ENCODE assay signal across 8 cellular contexts in the genomic region with DNA sequence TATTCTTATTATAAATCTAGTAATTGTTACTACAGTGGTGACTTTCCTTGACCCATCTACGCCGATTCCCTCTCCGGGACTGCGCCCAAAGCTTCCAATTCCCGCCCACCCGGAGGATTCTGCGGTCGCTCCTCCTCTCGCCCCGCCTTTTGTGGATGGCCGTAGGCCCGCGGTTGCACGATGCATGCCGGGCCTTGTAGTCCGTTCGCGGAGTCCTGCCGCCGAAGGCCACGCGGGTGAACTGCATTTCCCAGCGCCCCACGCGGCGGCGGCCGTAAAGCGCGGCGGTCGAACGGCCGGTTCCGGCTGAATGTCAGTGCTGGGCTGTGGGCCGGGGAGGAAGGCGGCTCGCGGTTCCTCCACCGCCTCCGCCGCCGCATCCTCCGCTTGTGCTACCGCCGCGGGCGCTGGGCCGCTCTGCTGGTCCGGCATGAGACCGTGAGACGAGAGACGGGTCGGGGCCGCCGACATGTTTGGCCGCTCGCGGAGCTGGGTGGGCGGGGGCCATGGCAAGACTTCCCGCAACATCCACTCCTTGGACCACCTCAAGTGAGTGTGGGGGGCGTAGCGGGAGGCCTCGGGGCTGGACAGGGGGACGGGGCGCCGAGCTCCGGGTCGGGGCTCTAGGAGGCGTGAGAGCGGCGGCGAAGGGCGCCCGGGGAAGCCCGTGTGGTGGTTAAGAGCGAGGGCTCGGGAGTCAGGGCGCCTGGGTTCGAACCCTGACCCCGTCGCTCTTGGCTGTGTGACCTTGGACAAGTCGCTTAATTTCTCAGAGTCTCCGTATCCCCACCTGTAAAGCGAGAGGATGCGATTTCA. TPM values are rescaled to one million over a fixed set of nuclear protein-coding genes. Genes with fewer than 3 reads are reported as not detected.
DNase-seq lines count a peak whose midpoint lies in the region; ATAC-seq and TF ChIP-seq lines count a peak whose summit lies in the region.

A gene with protein sequence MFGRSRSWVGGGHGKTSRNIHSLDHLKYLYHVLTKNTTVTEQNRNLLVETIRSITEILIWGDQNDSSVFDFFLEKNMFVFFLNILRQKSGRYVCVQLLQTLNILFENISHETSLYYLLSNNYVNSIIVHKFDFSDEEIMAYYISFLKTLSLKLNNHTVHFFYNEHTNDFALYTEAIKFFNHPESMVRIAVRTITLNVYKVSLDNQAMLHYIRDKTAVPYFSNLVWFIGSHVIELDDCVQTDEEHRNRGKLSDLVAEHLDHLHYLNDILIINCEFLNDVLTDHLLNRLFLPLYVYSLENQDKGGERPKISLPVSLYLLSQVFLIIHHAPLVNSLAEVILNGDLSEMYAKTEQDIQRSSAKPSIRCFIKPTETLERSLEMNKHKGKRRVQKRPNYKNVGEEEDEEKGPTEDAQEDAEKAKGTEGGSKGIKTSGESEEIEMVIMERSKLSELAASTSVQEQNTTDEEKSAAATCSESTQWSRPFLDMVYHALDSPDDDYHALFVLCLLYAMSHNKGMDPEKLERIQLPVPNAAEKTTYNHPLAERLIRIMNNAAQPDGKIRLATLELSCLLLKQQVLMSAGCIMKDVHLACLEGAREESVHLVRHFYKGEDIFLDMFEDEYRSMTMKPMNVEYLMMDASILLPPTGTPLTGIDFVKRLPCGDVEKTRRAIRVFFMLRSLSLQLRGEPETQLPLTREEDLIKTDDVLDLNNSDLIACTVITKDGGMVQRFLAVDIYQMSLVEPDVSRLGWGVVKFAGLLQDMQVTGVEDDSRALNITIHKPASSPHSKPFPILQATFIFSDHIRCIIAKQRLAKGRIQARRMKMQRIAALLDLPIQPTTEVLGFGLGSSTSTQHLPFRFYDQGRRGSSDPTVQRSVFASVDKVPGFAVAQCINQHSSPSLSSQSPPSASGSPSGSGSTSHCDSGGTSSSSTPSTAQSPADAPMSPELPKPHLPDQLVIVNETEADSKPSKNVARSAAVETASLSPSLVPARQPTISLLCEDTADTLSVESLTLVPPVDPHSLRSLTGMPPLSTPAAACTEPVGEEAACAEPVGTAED (plus strand): TSS at position 316 of the 816 bp plus-strand sequence. CDS start 154 bp downstream, at position 470.

- peaks cover 81% of the 10 kb centered on the region for H3K4me1 ChIP-seq in left ventricle myocardium inferior
- H3K4me1 ChIP-seq in upper lobe of right lung, result peaks cover 52% of the 10 kb centered on the region

- H3K9me3 ChIP-seq in T-helper 17 cell (ENCODE audit: control insufficient read depth, low read length, poor library complexity, severe bottlenecking) (no peaks in the 10 kb centered on the region), left ventricle myocardium inferior (replicated peaks) (no peaks in the 10 kb centered on the region), upper lobe of right lung (no peaks in the 10 kb centered on the region)

- peak within 1 kb of the TSS; percentile 86 for H3K27ac Mint-ChIP-seq in T-helper 17 cell
- peak within 1 kb of the TSS; percentile 85 for H3K27ac Mint-ChIP-seq in progenitor cell of endocrine pancreas

- H3K9me3 Mint-ChIP-seq in progenitor cell of endocrine pancreas (ENCODE audit: low read depth), result no peaks in the 10 kb centered on the region

- TF ChIP-seq CTCF in left ventricle myocardium inferior (IDR thresholded peaks at IDR 0.05; ENCODE audit: borderline replicate concordance), result no peak
- TF ChIP-seq CTCF in progenitor cell of endocrine pancreas (IDR thresholded peaks at IDR 0.05; ENCODE audit: unreplicated experiment), result peak; percentile 6
- TF ChIP-seq CTCF in upper lobe of right lung (IDR thresholded peaks at IDR 0.05), result no peak

- H3K36me3 Mint-ChIP-seq in T-helper 17 cell (ENCODE audit: low read depth) (peaks cover 3% of the 10 kb centered on the region), progenitor cell of endocrine pancreas (ENCODE audit: insufficient read depth) (peaks cover 1% of the 10 kb centered on the region)

- H3K4me1 Mint-ChIP-seq in T-helper 17 cell, result peaks cover 54% of the 10 kb centered on the region
- H3K4me1 Mint-ChIP-seq in progenitor cell of endocrine pancreas (ENCODE audit: low read depth), result peaks cover 33% of the 10 kb centered on the region

- H3K36me3 ChIP-seq in left ventricle myocardium inferior (no peaks in the 10 kb centered on the region), upper lobe of right lung (no peaks in the 10 kb centered on the region)

- H3K27me3 ChIP-seq in left ventricle myocardium inferior (ENCODE audit: low read depth), result no peaks in the 10 kb centered on the region
- no peaks in the 10 kb centered on the region for H3K27me3 ChIP-seq in upper lobe of right lung

- DNase-seq in NCI-H187 (lab: John Stamatoyannopoulos, UW) (peak; percentile 51 to 80), T-helper 17 cell (peak; percentile 90 to 97 (median 92)), amygdala (lab: John Stamatoyannopoulos, UW) (peak; percentile 64 to 99 (median 96)), left ventricle myocardium inferior (peak; percentile 98), progenitor cell of endocrine pancreas (ENCODE audit: low spot score, unreplicated experiment) (peak; percentile 92), upper lobe of right lung (peak; percentile 99)

- H3K27ac ChIP-seq in left ventricle myocardium inferior (replicated peaks) (peak within 1 kb of the TSS; percentile 93), upper lobe of right lung (peak within 1 kb of the TSS; percentile 77)

- H3K4me3 ChIP-seq in left ventricle myocardium inferior, result peak within 1 kb of the TSS; percentile 99
- peak within 1 kb of the TSS; percentile 83 for H3K4me3 ChIP-seq in upper lobe of right lung

- ATAC-seq in GM18499 (IDR thresholded peaks at IDR 0.05; ENCODE audit: insufficient read depth, unreplicated experiment) (peak; percentile 39), HG02938 (IDR thresholded peaks at IDR 0.05; ENCODE audit: unreplicated experiment) (peak; percentile 64), T-helper 17 cell (peak; percentile 82), upper lobe of right lung (peak; percentile 86)

- peak within 1 kb of the TSS; percentile 89 for H3K4me3 Mint-ChIP-seq in T-helper 17 cell
- peak within 1 kb of the TSS; percentile 86 for H3K4me3 Mint-ChIP-seq in progenitor cell of endocrine pancreas (ENCODE audit: low read depth)

- no peaks in the 10 kb centered on the region for H3K27me3 Mint-ChIP-seq in T-helper 17 cell
- no peaks in the 10 kb centered on the region for H3K27me3 Mint-ChIP-seq in progenitor cell of endocrine pancreas

- intact Hi-C loops in left ventricle myocardium inferior (cut with micrococcal nuclease), result no loop called here
- intact Hi-C loops in upper lobe of right lung (cut with DNase I), result no loop called here

RNA-seq across cellular contexts. Expression of the gene that starts here (rescaled TPM):
- total RNA-seq in T-helper 17 cell, result 10 to 100 TPM; 31.1 to 32.0 TPM
- 24.6 TPM for total RNA-seq in left ventricle myocardium inferior
- 32.6 and 34.3 TPM in 2 replicates for total RNA-seq in progenitor cell of endocrine pancreas
- total RNA-seq in upper lobe of right lung, result 36.9 TPM

Comparison
In these comparisons a context has a peak if more than half of its experiments do, and no peak if none do; other contexts are left out.
1. Peak in every context shown above with its lines: DNase-seq, ATAC-seq, H3K4me3 ChIP-seq and H3K27ac ChIP-seq.